In genomic region chr16:30997887-30998711, GRCh38 we compare ENCODE assay signal across 8 cellular contexts. TPM values are rescaled to one million over a fixed set of nuclear protein-coding genes. Genes with fewer than 3 reads are reported as not detected.
A peak's percentile ranks its signal among the peaks of the same experiment; 100 is the strongest.
DNase-seq lines count a peak whose midpoint lies in the region; ATAC-seq and TF ChIP-seq lines count a peak whose summit lies in the region.

No MANE protein-coding gene starts in this region.

- intact Hi-C loops in PC-3 (cut with micrococcal nuclease), result loop anchor here (5.0 kb wide), 2 partner anchors 34 to 74 kb away; partner anchors contain the start of genes STX4, ZNF646 and ZNF668

- TF ChIP-seq CTCF in PC-3 (conservative IDR thresholded peaks at IDR 0.05; ENCODE audit: low read depth, low read length), result no peak
- no peak for TF ChIP-seq CTCF in WERI-Rb-1 (IDR thresholded peaks at IDR 0.05; ENCODE audit: low read depth, low read length)

- H3K4me3 ChIP-seq in PC-3 (ENCODE audit: low read length) (peak overlapping the region; percentile 83), WERI-Rb-1 (ENCODE audit: low read depth, low read length) (no peak overlapping the region)

- no peaks in the 10 kb centered on the region for H3K27me3 ChIP-seq in PC-3 (ENCODE audit: low read length)
- no peaks in the 10 kb centered on the region for H3K27me3 ChIP-seq in WERI-Rb-1 (ENCODE audit: insufficient read depth, low read depth, severe bottlenecking)

- TSS peak; percentile 49 for BruUV-seq in PC-3 (replicated peaks; lab: Mats Ljungman, UMichigan)

- peak; percentile 54 for ATAC-seq in PC-3
- ATAC-seq in esophagus mucosa, result peak; percentile 41

- POLR2A ChIA-PET in PC-3 (lab: Charles Lee; ENCODE audit: unreplicated experiment), result no interaction called here

- no peaks in the 10 kb centered on the region for H4K20me1 ChIP-seq in PC-3 (ENCODE audit: low read length)

- H3K9me3 ChIP-seq in PC-3 (ENCODE audit: low read length), result no peaks in the 10 kb centered on the region
- H3K9me3 ChIP-seq in WERI-Rb-1 (ENCODE audit: severe bottlenecking), result no peaks in the 10 kb centered on the region

- peak overlapping the region; percentile 100 for H3K4me2 ChIP-seq in PC-3 (ENCODE audit: low read length)

- H3K79me2 ChIP-seq in PC-3 (ENCODE audit: low read length), result no peaks in the 10 kb centered on the region

- no peaks in the 10 kb centered on the region for H3K9me2 ChIP-seq in PC-3 (replicated peaks; ENCODE audit: low read length)

- DNase-seq in Caki2 (ENCODE audit: low read depth) (peak; percentile 50), PC-3 (peak; percentile 75), non-pigmented ciliary epithelial cell (ENCODE audit: low read depth) (peak; percentile 68), NCI-H1417 treated with DMSO at 0.1 percent for 48 hours (lab: John Stamatoyannopoulos, UW) (no peak), middle frontal gyrus (ENCODE audit: extremely low spot score, low spot score) (no peak), WERI-Rb-1 (no peak)
- no peak for DNase-seq in stimulated activated CD4-positive, alpha-beta T cell treated with anti-CD3 and anti-CD28 coated beads, Interleukin-4, amount 100 ng/mL, for 24 hours

- in situ Hi-C loops in Caki2 (cut with HindIII; ENCODE audit: low pct_unique_long_range_greater_than_20kb, low sequenced_read_pairs), result no loop called here

- H3K36me3 ChIP-seq in PC-3 (ENCODE audit: low read depth, low read length) (no peaks in the 10 kb centered on the region), WERI-Rb-1 (peaks cover 4% of the 10 kb centered on the region)

- H3K4me1 ChIP-seq in PC-3 (ENCODE audit: insufficient read depth, low read length), result peaks cover 31% of the 10 kb centered on the region

- CTCF ChIA-PET in PC-3 (lab: Charles Lee), result no interaction called here

- peak overlapping the region; percentile 76 for H3K9ac ChIP-seq in PC-3 (ENCODE audit: low read length)

- H2AFZ ChIP-seq in PC-3 (ENCODE audit: low read length), result peak overlapping the region; percentile 80

- H3F3A ChIP-seq in PC-3 (ENCODE audit: low read length, unreplicated experiment), result no peaks in the 10 kb centered on the region

- peak overlapping the region; percentile 86 for H3K27ac ChIP-seq in PC-3 (ENCODE audit: low read length)
- no peak overlapping the region for H3K27ac ChIP-seq in WERI-Rb-1

RNA-seq across cellular contexts. Expression of gene STX1B, which starts 12.3 kb away (rescaled TPM):
- total RNA-seq in Caki2 (2014; rRNA removed; shearing (Covaris generic); ENCODE audit: low replicate concordance), result 0.46 TPM in 1 of 2 replicates, not detected in the other
- total RNA-seq in PC-3 (2014; rRNA removed) (1.5 and 2.4 TPM in 2 replicates), esophagus mucosa (0.80 TPM)

RNA-seq across cellular contexts. Expression of gene HSD3B7, which starts 13.1 kb away (rescaled TPM):
- total RNA-seq in Caki2 (2014; rRNA removed; shearing (Covaris generic); ENCODE audit: low replicate concordance), result 73.0 and 95.3 TPM in 2 replicates
- total RNA-seq in PC-3 (2014; rRNA removed) (12.0 and 16.3 TPM in 2 replicates), esophagus mucosa (14.5 TPM)

RNA-seq across cellular contexts. Expression of gene STX4, which starts 35.3 kb away (rescaled TPM):
- total RNA-seq in Caki2 (2014; rRNA removed; shearing (Covaris generic); ENCODE audit: low replicate concordance), result 72.2 and 83.1 TPM in 2 replicates
- total RNA-seq in PC-3 (2014; rRNA removed), result 27.4 and 36.1 TPM in 2 replicates
- 42.8 TPM for total RNA-seq in esophagus mucosa

RNA-seq across cellular contexts. Expression of gene SETD1A, which starts 40.5 kb away (rescaled TPM):
- total RNA-seq in Caki2 (2014; rRNA removed; shearing (Covaris generic); ENCODE audit: low replicate concordance), result 0.81 and 1.2 TPM in 2 replicates
- total RNA-seq in PC-3 (2014; rRNA removed), result 7.9 and 8.6 TPM in 2 replicates
- total RNA-seq in esophagus mucosa, result 8.2 TPM

RNA-seq across cellular contexts. Expression of gene ORAI3, which starts 49.2 kb away (rescaled TPM):
- total RNA-seq in Caki2 (2014; rRNA removed; shearing (Covaris generic); ENCODE audit: low replicate concordance), result 82.7 and 96.5 TPM in 2 replicates
- total RNA-seq in PC-3 (2014; rRNA removed) (3.6 and 5.7 TPM in 2 replicates), esophagus mucosa (9.8 TPM)

Comparison
In these comparisons a context has a peak if more than half of its experiments do, and no peak if none do; other contexts are left out.
1. DNase-seq: peak in Caki2 (single experiment), PC-3 (single experiment) and non-pigmented ciliary epithelial cell (single experiment); none in stimulated activated CD4-positive, alpha-beta T cell treated with anti-CD3 and anti-CD28 coated beads, Interleukin-4, amount 100 ng/mL, for 24 hours (single experiment), NCI-H1417 treated with DMSO at 0.1 percent for 48 hours (single experiment), middle frontal gyrus (single experiment) and WERI-Rb-1 (single experiment).